11 cellular contexts compared by ENCODE assay signal in the genomic region with DNA sequence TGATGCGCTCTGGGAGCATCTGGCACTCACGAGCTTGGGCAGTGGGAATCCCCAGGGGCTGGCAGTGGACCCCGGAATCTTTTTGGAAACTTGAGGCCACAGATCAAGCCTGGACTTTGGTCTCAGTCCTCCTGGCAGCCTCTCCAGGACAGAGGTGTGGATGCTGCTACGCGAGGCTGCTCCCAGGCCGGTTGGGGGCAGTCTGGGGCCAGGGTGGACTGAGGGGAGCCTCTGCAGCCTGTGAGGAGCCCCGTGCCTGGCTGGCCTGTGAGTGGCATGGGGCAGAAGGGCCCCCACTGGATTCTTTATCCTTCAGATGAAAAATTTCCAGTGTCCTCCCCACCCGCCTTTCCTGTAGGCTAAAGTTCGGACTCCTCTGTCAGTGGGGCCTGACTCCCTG. TPM values are rescaled to one million over a fixed set of nuclear protein-coding genes. Genes with fewer than 3 reads are reported as not detected.
DNase-seq lines count a peak whose midpoint lies in the region; ATAC-seq and TF ChIP-seq lines count a peak whose summit lies in the region.
"Had no signal": no experiment of that assay in that cellular context is flagged by ENCODE, and none has a peak within 500 bp of the region (broad histone marks: within the 10 kb centered on the region; RNA-seq: fewer than 3 reads in every experiment).

No MANE protein-coding gene starts in this region.

- no peak for TF ChIP-seq POLR2A in gastroesophageal sphincter (IDR thresholded peaks at IDR 0.05)

- TF ChIP-seq EP300 in gastroesophageal sphincter (IDR thresholded peaks at IDR 0.05): no peak

- no peak for DNase-seq in thoracic aorta (ENCODE audit: low spot score)
- DNase-seq in COLO829 (ENCODE audit: low spot score): no peak
- no peak for DNase-seq in pons (ENCODE audit: low spot score)
- no peak for DNase-seq in DMS79 treated with DMSO at 0.1 percent for 48 hours (lab: John Stamatoyannopoulos, UW)
- DNase-seq: CD4-positive, alpha-beta T cell; NCI-H1436; NCI-H524 had no signal

- H3K4me1 ChIP-seq in gastroesophageal sphincter: peaks cover 5 to 84% (median 13%) of the 10 kb centered on the region in 3 donors
- peaks cover 0 to 5% of the 10 kb centered on the region in 2 donors for H3K4me1 ChIP-seq in mucosa of rectum (ENCODE audit: control insufficient read depth in 2 of 2, insufficient read depth in 2 of 2, low read length in 2 of 2)
- H3K4me1 ChIP-seq in thoracic aorta (ENCODE audit: control insufficient read depth in 1 of 2, low read depth in 2 of 2): peaks cover 21 to 47% of the 10 kb centered on the region in 2 donors

- peak; percentile 68 for ATAC-seq in gastroesophageal sphincter
- ATAC-seq in thoracic aorta (ENCODE audit: insufficient number of reproducible peaks, low FRiP score, low read depth): no peak
- no peak for ATAC-seq in GM18907 (IDR thresholded peaks at IDR 0.05; ENCODE audit: unreplicated experiment)

- H3K9me3 ChIP-seq in gastroesophageal sphincter: no peaks in the 10 kb centered on the region
- H3K9me3 ChIP-seq in mucosa of rectum (ENCODE audit: control insufficient read depth in 2 of 2, low read length in 2 of 2): no peaks in the 10 kb centered on the region
- no peaks in the 10 kb centered on the region for H3K9me3 ChIP-seq in thoracic aorta

- TF ChIP-seq CTCF in WI38 (IDR thresholded peaks at IDR 0.05; ENCODE audit: low read depth, low read length) (peak; percentile 9; the same call in 1 of the 2 replicates), gastroesophageal sphincter (IDR thresholded peaks at IDR 0.05) (peak in 3 of 4 experiments; percentile 54 to 76 (median 55)), thoracic aorta (IDR thresholded peaks at IDR 0.05) (peak; percentile 10)

- no peak overlapping the region for H3K9ac ChIP-seq in mucosa of rectum (ENCODE audit: low read depth in 1 of 2, low read length in 2 of 2)

- H3K27ac ChIP-seq in gastroesophageal sphincter: peak overlapping the region; percentile 91 to 95 (median 92)
- H3K27ac ChIP-seq in mucosa of rectum (ENCODE audit: low read depth in 2 of 2, low read length in 2 of 2): peak overlapping the region; percentile 9 to 57
- peak overlapping the region; percentile 97 to 98 for H3K27ac ChIP-seq in thoracic aorta

- no peaks in the 10 kb centered on the region for H3K36me3 ChIP-seq in gastroesophageal sphincter
- no peaks in the 10 kb centered on the region for H3K36me3 ChIP-seq in mucosa of rectum (ENCODE audit: control insufficient read depth in 2 of 2, insufficient read depth in 2 of 2, low read length in 2 of 2)
- no peaks in the 10 kb centered on the region for H3K36me3 ChIP-seq in thoracic aorta

- no peaks in the 10 kb centered on the region for H3K27me3 ChIP-seq in gastroesophageal sphincter
- H3K27me3 ChIP-seq in mucosa of rectum (ENCODE audit: control insufficient read depth in 2 of 2, insufficient read depth in 2 of 2, low read length in 2 of 2): peaks cover 0 to 1% of the 10 kb centered on the region in 2 donors
- H3K27me3 ChIP-seq in thoracic aorta (replicated peaks; ENCODE audit: insufficient read depth): no peaks in the 10 kb centered on the region

- WGBS in gastroesophageal sphincter (ENCODE audit: low coverage in 1 of 2), 2 donors: 30% methylated on average over 2 of the region's 9 CpGs; no CpG with 5 or more reads in 1 of the 2 donors

- H3K4me3 ChIP-seq in WI38 (ENCODE audit: low read depth, low read length) (no peak overlapping the region), gastroesophageal sphincter (peak overlapping the region in 1 of 2 donors; percentile 2), mucosa of rectum (ENCODE audit: low read length in 2 of 2) (no peak overlapping the region), thoracic aorta (no peak overlapping the region)

RNA-seq across cellular contexts. Expression of a gene that starts 12.7 kb away (rescaled TPM):
- total RNA-seq in gastroesophageal sphincter (over 10,000 TPM; 10,852 to 31,720 (median 15,007) TPM), thoracic aorta (100 to 1,000 TPM; 146 to 302 TPM)
- total RNA-seq: CD4-positive, alpha-beta T cell had no signal

RNA-seq across cellular contexts. Expression of a gene that starts 17.7 kb away (rescaled TPM):
- total RNA-seq in gastroesophageal sphincter: 10 to 100 TPM; 37.8 to 76.9 (median 59.2) TPM
- total RNA-seq in thoracic aorta: 10 to 100 TPM; 42.7 to 51.2 TPM

RNA-seq across cellular contexts. Expression of a gene that starts 29.2 kb away (rescaled TPM):
- 100 to 1,000 TPM in 3 of 4 donors, 10 to 100 TPM in 1; 90.2 to 307 (median 214) TPM for total RNA-seq in gastroesophageal sphincter
- total RNA-seq in thoracic aorta: 100 to 1,000 TPM; 426 to 455 TPM

Comparison
In these comparisons a context has a peak if more than half of its experiments do, and no peak if none do; other contexts are left out.
1. H3K27ac ChIP-seq: peak in every context shown above with its lines; median percentile 98 in thoracic aorta; 92 in gastroesophageal sphincter; 33 in mucosa of rectum.
2. RNA of a gene that starts 12.7 kb away (total RNA-seq): 10,852 to 31,720 TPM in gastroesophageal sphincter; 146 to 302 TPM in thoracic aorta; every median in the first group is over 10 times any median in the second.
3. Peak in every context shown above with its lines, with median percentiles within 50 percentile points of each other: CTCF ChIP-seq.